18 cellular contexts compared by ENCODE assay signal in the genomic region with DNA sequence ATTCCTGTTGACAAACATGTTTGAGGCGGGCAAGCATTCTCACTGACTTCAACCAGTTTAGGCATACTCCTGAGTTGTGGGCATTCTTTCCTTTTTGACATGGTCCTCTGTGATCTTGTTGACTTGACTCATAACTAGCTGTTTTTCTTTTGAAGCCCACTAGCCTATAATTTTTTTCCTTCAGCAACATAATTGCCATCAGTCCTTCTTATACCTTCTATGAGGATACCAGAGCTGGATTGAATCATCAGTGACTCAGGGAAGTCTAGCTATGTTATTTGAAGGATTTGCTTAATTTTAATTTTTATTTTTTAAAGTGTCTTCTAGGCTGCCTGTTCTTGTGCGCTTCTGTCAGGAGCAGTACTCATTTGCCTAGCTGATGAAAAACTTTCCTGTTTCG.
DNase-seq lines count a peak whose midpoint lies in the region; ATAC-seq and TF ChIP-seq lines count a peak whose summit lies in the region.
"Had no signal": no experiment of that assay in that cellular context is flagged by ENCODE, and none has a peak within 500 bp of the region (broad histone marks: within the 10 kb centered on the region; RNA-seq: fewer than 3 reads in every experiment).

No MANE protein-coding gene starts in this region.

- no peak overlapping the region for H3K4me3 Mint-ChIP-seq in mesothelial cell of epicardium
- H3K4me3 Mint-ChIP-seq: activated CD4-positive, alpha-beta T cell treated with anti-CD3 and anti-CD28 coated beads, Interleukin-2, amount 10 ng/mL, durations not matched to agents 7 days and 5 days; stimulated activated naive CD8-positive, alpha-beta T cell treated with anti-CD3 and anti-CD28 coated beads, Interleukin-15, Interleukin-2, amounts not matched to agents 100 ng/mL and 50 ng/mL, for 24 hours had no signal

- peak overlapping the region; percentile 70 for H3K27ac ChIP-seq in epithelial cell of prostate

- no peak overlapping the region for H3K27ac Mint-ChIP-seq in mesothelial cell of epicardium
- H3K27ac Mint-ChIP-seq in activated naive CD4-positive, alpha-beta T cell treated with anti-CD3 and anti-CD28 coated beads, Interleukin-2, amount 50 U/mL, for 72 hours = no peak overlapping the region
- H3K27ac Mint-ChIP-seq: activated CD4-positive, alpha-beta T cell treated with anti-CD3 and anti-CD28 coated beads, Interleukin-2, amount 10 ng/mL, durations not matched to agents 7 days and 5 days; stimulated activated naive CD8-positive, alpha-beta T cell treated with anti-CD3 and anti-CD28 coated beads, Interleukin-15, Interleukin-2, amounts not matched to agents 100 ng/mL and 50 ng/mL, for 24 hours had no signal

- TF ChIP-seq CTCF in mesothelial cell of epicardium (IDR thresholded peaks at IDR 0.05; ENCODE audit: unreplicated experiment) = no peak

- no peaks in the 10 kb centered on the region for H3K9me3 Mint-ChIP-seq in mesothelial cell of epicardium
- H3K9me3 Mint-ChIP-seq in activated naive CD4-positive, alpha-beta T cell treated with anti-CD3 and anti-CD28 coated beads, Interleukin-2, amount 50 U/mL, for 72 hours = no peaks in the 10 kb centered on the region
- H3K9me3 Mint-ChIP-seq: stimulated activated naive CD8-positive, alpha-beta T cell treated with anti-CD3 and anti-CD28 coated beads, Interleukin-15, Interleukin-2, amounts not matched to agents 100 ng/mL and 50 ng/mL, for 24 hours had no signal

- no peaks in the 10 kb centered on the region for H3K27me3 Mint-ChIP-seq in mesothelial cell of epicardium (ENCODE audit: low read depth)
- H3K27me3 Mint-ChIP-seq: activated CD4-positive, alpha-beta T cell treated with anti-CD3 and anti-CD28 coated beads, Interleukin-2, amount 10 ng/mL, durations not matched to agents 7 days and 5 days; stimulated activated naive CD8-positive, alpha-beta T cell treated with anti-CD3 and anti-CD28 coated beads, Interleukin-15, Interleukin-2, amounts not matched to agents 100 ng/mL and 50 ng/mL, for 24 hours had no signal

- peak; percentile 54 for ATAC-seq in SK-N-SH treated with all-trans-retinoic acid at 6 μM for 48 hours
- ATAC-seq in activated naive CD4-positive, alpha-beta T cell treated with anti-CD3 and anti-CD28 coated beads, Interleukin-2, amount 50 U/mL, for 72 hours = no peak
- ATAC-seq: HCT116 had no signal

- peaks cover 42% of the 10 kb centered on the region for H3K4me1 Mint-ChIP-seq in mesothelial cell of epicardium
- H3K4me1 Mint-ChIP-seq: activated CD4-positive, alpha-beta T cell treated with anti-CD3 and anti-CD28 coated beads, Interleukin-2, amount 10 ng/mL, durations not matched to agents 7 days and 5 days had no signal

- no peaks in the 10 kb centered on the region for H3K36me3 Mint-ChIP-seq in mesothelial cell of epicardium
- H3K36me3 Mint-ChIP-seq in activated naive CD4-positive, alpha-beta T cell treated with anti-CD3 and anti-CD28 coated beads, Interleukin-2, amount 50 U/mL, for 72 hours = peaks cover 0 to 4% of the 10 kb centered on the region in 2 donors

- H3K27me3 ChIP-seq in MG63 = no peaks in the 10 kb centered on the region
- H3K27me3 ChIP-seq: spleen had no signal

- no peaks in the 10 kb centered on the region; the same call in 1 of the 2 replicates for H3K9me3 ChIP-seq in MG63
- H3K9me3 ChIP-seq: spleen had no signal

- DNase-seq in ELR (ENCODE audit: low read depth) = peak; percentile 79
- no peak for DNase-seq in epithelial cell of prostate (ENCODE audit: low read depth, low spot score)
- DNase-seq in skeletal muscle cell (ENCODE audit: low read depth) = peak; percentile 53
- no peak for DNase-seq in activated T-cell treated with anti-CD3 and anti-CD28 coated beads, Interleukin-2, amount 50 U/mL, for 1 hour
- no peak for DNase-seq in MG63
- no peak for DNase-seq in mesothelial cell of epicardium (ENCODE audit: low spot score in 2 of 2, unreplicated experiment in 2 of 2)
- no peak for DNase-seq in activated naive CD4-positive, alpha-beta T cell treated with anti-CD3 and anti-CD28 coated beads, Interleukin-2, amount 50 U/mL, for 72 hours (ENCODE audit: low spot score in 2 of 2)
- DNase-seq: activated CD4-positive, alpha-beta T cell treated with anti-CD3 and anti-CD28 coated beads, Interleukin-2, amount 10 ng/mL, durations not matched to agents 7 days and 5 days; activated T-cell treated with anti-CD3 and anti-CD28 coated beads, Interleukin-2, amount 50 U/mL, for 48 hours; DMS153; effector CD4-positive, alpha-beta T cell; Kasumi-1; NCI-H1930; spleen; T-helper 9 cell had no signal

- no peak overlapping the region for H3K4me3 ChIP-seq in skeletal muscle cell (ENCODE audit: low read depth, low read length)
- H3K4me3 ChIP-seq in MG63 = no peak overlapping the region
- H3K4me3 ChIP-seq: spleen had no signal

- H3K36me3 ChIP-seq in MG63 = no peaks in the 10 kb centered on the region

TF ChIP-seq in SK-N-SH treated with all-trans-retinoic acid at 6 μM for 48 hours, 23 proteins besides CTCF, POLR2A, EP300 and RAD21 (continues in another document):
- TF ChIP-seq, protein P1, sequence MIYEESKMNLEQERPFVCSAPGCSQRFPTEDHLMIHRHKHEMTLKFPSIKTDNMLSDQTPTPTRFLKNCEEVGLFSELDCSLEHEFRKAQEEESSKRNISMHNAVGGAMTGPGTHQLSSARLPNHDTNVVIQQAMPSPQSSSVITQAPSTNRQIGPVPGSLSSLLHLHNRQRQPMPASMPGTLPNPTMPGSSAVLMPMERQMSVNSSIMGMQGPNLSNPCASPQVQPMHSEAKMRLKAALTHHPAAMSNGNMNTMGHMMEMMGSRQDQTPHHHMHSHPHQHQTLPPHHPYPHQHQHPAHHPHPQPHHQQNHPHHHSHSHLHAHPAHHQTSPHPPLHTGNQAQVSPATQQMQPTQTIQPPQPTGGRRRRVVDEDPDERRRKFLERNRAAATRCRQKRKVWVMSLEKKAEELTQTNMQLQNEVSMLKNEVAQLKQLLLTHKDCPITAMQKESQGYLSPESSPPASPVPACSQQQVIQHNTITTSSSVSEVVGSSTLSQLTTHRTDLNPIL (CRISPR knock-in tag; IDR thresholded peaks at IDR 0.05; ENCODE audit: low read depth) = no peak
- no peak for TF ChIP-seq GLIS3 (CRISPR knock-in tag; IDR thresholded peaks at IDR 0.05)
- TF ChIP-seq, protein P2, sequence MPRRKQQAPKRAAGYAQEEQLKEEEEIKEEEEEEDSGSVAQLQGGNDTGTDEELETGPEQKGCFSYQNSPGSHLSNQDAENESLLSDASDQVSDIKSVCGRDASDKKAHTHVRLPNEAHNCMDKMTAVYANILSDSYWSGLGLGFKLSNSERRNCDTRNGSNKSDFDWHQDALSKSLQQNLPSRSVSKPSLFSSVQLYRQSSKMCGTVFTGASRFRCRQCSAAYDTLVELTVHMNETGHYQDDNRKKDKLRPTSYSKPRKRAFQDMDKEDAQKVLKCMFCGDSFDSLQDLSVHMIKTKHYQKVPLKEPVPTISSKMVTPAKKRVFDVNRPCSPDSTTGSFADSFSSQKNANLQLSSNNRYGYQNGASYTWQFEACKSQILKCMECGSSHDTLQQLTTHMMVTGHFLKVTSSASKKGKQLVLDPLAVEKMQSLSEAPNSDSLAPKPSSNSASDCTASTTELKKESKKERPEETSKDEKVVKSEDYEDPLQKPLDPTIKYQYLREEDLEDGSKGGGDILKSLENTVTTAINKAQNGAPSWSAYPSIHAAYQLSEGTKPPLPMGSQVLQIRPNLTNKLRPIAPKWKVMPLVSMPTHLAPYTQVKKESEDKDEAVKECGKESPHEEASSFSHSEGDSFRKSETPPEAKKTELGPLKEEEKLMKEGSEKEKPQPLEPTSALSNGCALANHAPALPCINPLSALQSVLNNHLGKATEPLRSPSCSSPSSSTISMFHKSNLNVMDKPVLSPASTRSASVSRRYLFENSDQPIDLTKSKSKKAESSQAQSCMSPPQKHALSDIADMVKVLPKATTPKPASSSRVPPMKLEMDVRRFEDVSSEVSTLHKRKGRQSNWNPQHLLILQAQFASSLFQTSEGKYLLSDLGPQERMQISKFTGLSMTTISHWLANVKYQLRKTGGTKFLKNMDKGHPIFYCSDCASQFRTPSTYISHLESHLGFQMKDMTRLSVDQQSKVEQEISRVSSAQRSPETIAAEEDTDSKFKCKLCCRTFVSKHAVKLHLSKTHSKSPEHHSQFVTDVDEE (CRISPR knock-in tag; IDR thresholded peaks at IDR 0.05) = no peak
- TF ChIP-seq ZNF8 (CRISPR knock-in tag; IDR thresholded peaks at IDR 0.05) = no peak
- TF ChIP-seq CSDC2 (CRISPR knock-in tag; IDR thresholded peaks at IDR 0.05) = no peak
- TF ChIP-seq OSR1 (CRISPR knock-in tag; IDR thresholded peaks at IDR 0.05) = no peak
- TF ChIP-seq POU6F1 (CRISPR knock-in tag; IDR thresholded peaks at IDR 0.05; ENCODE audit: borderline replicate concordance, low read depth) = no peak
- no peak for TF ChIP-seq RARB (CRISPR knock-in tag; IDR thresholded peaks at IDR 0.05)
- TF ChIP-seq ESRRG (CRISPR knock-in tag; IDR thresholded peaks at IDR 0.05) = no peak
- no peak for TF ChIP-seq TCF4 (CRISPR knock-in tag; IDR thresholded peaks at IDR 0.05; ENCODE audit: borderline replicate concordance)
- no peak for TF ChIP-seq TOX (CRISPR knock-in tag; IDR thresholded peaks at IDR 0.05; ENCODE audit: borderline replicate concordance)
- no peak for TF ChIP-seq ZNF565 (CRISPR knock-in tag; conservative IDR thresholded peaks at IDR 0.05; ENCODE audit: low read depth)
- no peak for TF ChIP-seq ZFP30 (CRISPR knock-in tag; IDR thresholded peaks at IDR 0.05)

Comparison
In these comparisons a context has a peak if more than half of its experiments do, and no peak if none do; other contexts are left out.
1. DNase-seq: peak in ELR (single experiment) and skeletal muscle cell (single experiment); none in epithelial cell of prostate (single experiment), activated T-cell treated with anti-CD3 and anti-CD28 coated beads, Interleukin-2, amount 50 U/mL, for 1 hour (single experiment), MG63 (single experiment), mesothelial cell of epicardium (0 of 2) and activated naive CD4-positive, alpha-beta T cell treated with anti-CD3 and anti-CD28 coated beads, Interleukin-2, amount 50 U/mL, for 72 hours (0 of 2).